ENCODE assay signal across 1 cellular context in the genomic region with DNA sequence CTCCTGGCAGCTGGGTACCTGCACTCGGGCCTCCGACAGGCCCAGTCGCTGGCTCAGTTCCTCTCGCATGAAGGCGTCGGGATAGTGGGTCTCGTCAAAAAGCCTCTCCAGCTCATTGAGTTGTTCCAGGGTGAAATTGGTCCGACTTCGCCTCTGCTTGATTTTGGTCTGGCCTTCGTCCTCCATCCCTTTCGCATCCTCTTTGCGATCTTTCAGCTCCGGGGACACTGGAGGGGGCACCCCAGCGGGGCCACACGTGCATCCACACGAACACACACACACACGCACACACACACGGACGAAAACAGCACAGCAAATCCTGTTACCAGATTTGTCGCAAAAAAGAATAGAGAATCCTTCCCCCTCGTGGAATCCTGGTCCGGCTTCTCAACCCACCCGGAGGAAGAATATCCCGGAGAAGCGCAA.
TF ChIP-seq lines count a peak whose summit lies in the region.

No MANE protein-coding gene starts in this region.

TF ChIP-seq in HepG2, 621 proteins besides CTCF, POLR2A, EP300 and RAD21:
- TF ChIP-seq ZNF614 (CRISPR knock-in tag; IDR thresholded peaks at IDR 0.05; ENCODE audit: borderline replicate concordance), result no peak
- no peak for TF ChIP-seq TBP (CRISPR knock-in tag; IDR thresholded peaks at IDR 0.05)
- TF ChIP-seq YY1 (IDR thresholded peaks at IDR 0.05; ENCODE audit: insufficient read depth, insufficient replicate concordance, low read depth, low read length), result no peak
- no peak for TF ChIP-seq JUN (CRISPR knock-in tag; IDR thresholded peaks at IDR 0.05)
- no peak for TF ChIP-seq CREM (IDR thresholded peaks at IDR 0.05)
- no peak for TF ChIP-seq CREM (CRISPR knock-in tag; IDR thresholded peaks at IDR 0.05)
